ENCODE assay signal across 33 cellular contexts in genomic region chr16:75196826-75197225, GRCh38. TPM values are rescaled to one million over a fixed set of nuclear protein-coding genes. Genes with fewer than 3 reads are reported as not detected.
"Had no signal": no experiment of that assay in that cellular context is flagged by ENCODE, and none has a peak within 500 bp of the region (broad histone marks: within the 10 kb centered on the region; RNA-seq: fewer than 3 reads in every experiment).

No MANE protein-coding gene starts in this region.

- H3K79me2 ChIP-seq: hepatocyte, parathyroid adenoma had no signal

- ATAC-seq: activated T-cell treated with anti-CD3 and anti-CD28 coated beads, Interleukin-2, amount 50 U/mL, for 4 hours; activated T-helper 17 cell treated with anti-CD3 and anti-CD28 coated beads, Interleukin-2, amount 50 U/mL, for 72 hours; body of pancreas; gastroesophageal sphincter; naive thymus-derived CD8-positive, alpha-beta T cell; right cardiac atrium had no signal

- DNase-seq: activated CD4-positive, alpha-beta T cell treated with anti-CD3 and anti-CD28 coated beads for 4 hours; activated CD4-positive, alpha-beta T cell treated with anti-CD3 and anti-CD28 coated beads, Interleukin-2, amount 50 U/mL, for 4 hours; activated CD8-positive, alpha-beta memory T cell treated with anti-CD3 and anti-CD28 coated beads, Interleukin-2, amount 50 U/mL, for 48 hours; activated naive CD4-positive, alpha-beta T cell treated with Interleukin-2 at 50 U/mL for 16 hours; activated naive CD8-positive, alpha-beta T cell treated with anti-CD3 and anti-CD28 coated beads for 36 hours; activated T-cell treated with anti-CD3 and anti-CD28 coated beads, Interleukin-2, amount 50 U/mL, for 4 hours; body of pancreas; cerebellar nuclear complex; colonic mucosa; effector memory CD4-positive, alpha-beta T cell; islet precursor cell; naive thymus-derived CD8-positive, alpha-beta T cell; nucleus accumbens; right cardiac atrium; stimulated activated CD4-positive, alpha-beta T cell treated with anti-CD3 and anti-CD28 coated beads, Interleukin-2, amount 100 ng/mL, for 48 hours; substantia nigra; T-helper 1 cell had no signal

- H3K36me3 ChIP-seq: adrenal gland, colonic mucosa, gastroesophageal sphincter had no signal

- H3K9me3 Mint-ChIP-seq: activated naive CD8-positive, alpha-beta T cell treated with anti-CD3 and anti-CD28 coated beads for 36 hours; activated T-cell treated with anti-CD3 and anti-CD28 coated beads, Interleukin-2, amount 50 U/mL, for 4 hours; activated T-helper 17 cell treated with anti-CD3 and anti-CD28 coated beads, Interleukin-2, amount 50 U/mL, for 72 hours; naive thymus-derived CD8-positive, alpha-beta T cell; neural crest cell; stimulated activated naive CD8-positive, alpha-beta T cell treated with anti-CD3 and anti-CD28 coated beads, Interleukin-15, Interleukin-2, amounts not matched to agents 100 ng/mL and 50 ng/mL, for 24 hours; T-helper 2 cell treated with Interferon-gamma antibody and Interleukin-4, amounts not matched to agents 5 μg/mL and 100 μg/mL, for 36 hours; type B pancreatic cell had no signal

- H3K4me3 Mint-ChIP-seq: activated naive CD8-positive, alpha-beta T cell treated with anti-CD3 and anti-CD28 coated beads for 36 hours; activated T-cell treated with anti-CD3 and anti-CD28 coated beads, Interleukin-2, amount 50 U/mL, for 4 hours; activated T-helper 17 cell treated with anti-CD3 and anti-CD28 coated beads, Interleukin-2, amount 50 U/mL, for 72 hours; naive thymus-derived CD8-positive, alpha-beta T cell; neural crest cell; stimulated activated naive CD8-positive, alpha-beta T cell treated with anti-CD3 and anti-CD28 coated beads, Interleukin-15, Interleukin-2, amounts not matched to agents 100 ng/mL and 50 ng/mL, for 24 hours; T-helper 2 cell treated with Interferon-gamma antibody and Interleukin-4, amounts not matched to agents 5 μg/mL and 100 μg/mL, for 36 hours; type B pancreatic cell had no signal

- H3K27me3 ChIP-seq: body of pancreas, colonic mucosa, hepatocyte had no signal

- H3K27ac Mint-ChIP-seq: activated naive CD8-positive, alpha-beta T cell treated with anti-CD3 and anti-CD28 coated beads for 36 hours; activated T-helper 17 cell treated with anti-CD3 and anti-CD28 coated beads, Interleukin-2, amount 50 U/mL, for 72 hours; stimulated activated naive CD8-positive, alpha-beta T cell treated with anti-CD3 and anti-CD28 coated beads, Interleukin-15, Interleukin-2, amounts not matched to agents 100 ng/mL and 50 ng/mL, for 24 hours; T-helper 2 cell treated with Interferon-gamma antibody and Interleukin-4, amounts not matched to agents 5 μg/mL and 100 μg/mL, for 36 hours; type B pancreatic cell had no signal

- H3K4me1 ChIP-seq: adrenal gland, body of pancreas, colonic mucosa, parathyroid adenoma had no signal

- H3K4me2 ChIP-seq: hepatocyte had no signal

- H3K9me3 ChIP-seq: adrenal gland, body of pancreas, colonic mucosa, gastroesophageal sphincter had no signal

- H3K27ac ChIP-seq: adrenal gland, body of pancreas, colonic mucosa, dorsolateral prefrontal cortex, gastroesophageal sphincter, hepatocyte, parathyroid adenoma, VCaP had no signal

- H2AFZ ChIP-seq: hepatocyte, parathyroid adenoma had no signal

- H3K36me3 Mint-ChIP-seq: activated naive CD8-positive, alpha-beta T cell treated with anti-CD3 and anti-CD28 coated beads for 36 hours; naive thymus-derived CD8-positive, alpha-beta T cell; type B pancreatic cell had no signal

- H3K4me3 ChIP-seq: adrenal gland, body of pancreas, colonic mucosa, dorsolateral prefrontal cortex, gastroesophageal sphincter, hepatocyte had no signal

RNA-seq across cellular contexts. Expression of gene CTRB2, which starts 10.1 kb away (rescaled TPM):
- total RNA-seq: activated CD8-positive, alpha-beta memory T cell treated with anti-CD3 and anti-CD28 coated beads for 36 hours; activated naive CD8-positive, alpha-beta T cell treated with anti-CD3 and anti-CD28 coated beads for 36 hours; activated T-helper 17 cell treated with anti-CD3 and anti-CD28 coated beads, Interleukin-2, amount 50 U/mL, for 72 hours; fibroblast of lung; fibroblast of villous mesenchyme; gastroesophageal sphincter; hepatocyte; naive thymus-derived CD8-positive, alpha-beta T cell; neural crest cell; pulmonary artery endothelial cell had no signal
- polyA plus RNA-seq: fibroblast of lung; naive thymus-derived CD8-positive, alpha-beta T cell had no signal

RNA-seq across cellular contexts. Expression of gene CTRB1, which starts 22.0 kb away (rescaled TPM):
- total RNA-seq: activated CD8-positive, alpha-beta memory T cell treated with anti-CD3 and anti-CD28 coated beads for 36 hours; activated naive CD8-positive, alpha-beta T cell treated with anti-CD3 and anti-CD28 coated beads for 36 hours; activated T-helper 17 cell treated with anti-CD3 and anti-CD28 coated beads, Interleukin-2, amount 50 U/mL, for 72 hours; fibroblast of lung; fibroblast of villous mesenchyme; gastroesophageal sphincter; hepatocyte; liver; naive thymus-derived CD8-positive, alpha-beta T cell; neural crest cell; pulmonary artery endothelial cell had no signal
- polyA plus RNA-seq: fibroblast of lung; liver; naive thymus-derived CD8-positive, alpha-beta T cell had no signal

RNA-seq across cellular contexts. Expression of gene BCAR1, which starts 54.6 kb away (rescaled TPM):
- polyA plus RNA-seq: naive thymus-derived CD8-positive, alpha-beta T cell had no signal
